In genomic region chr7:100389437-100390088, GRCh38 we compare ENCODE assay signal across 1 cellular context.
TF ChIP-seq lines count a peak whose summit lies in the region.

No MANE protein-coding gene starts in this region.

TF ChIP-seq in K562, 482 proteins besides CTCF, POLR2A, EP300 and RAD21:
- TF ChIP-seq ZNF512 (tag; IDR thresholded peaks at IDR 0.05): peak; percentile 72
- no peak for TF ChIP-seq ZNF707 (CRISPR knock-in tag; conservative IDR thresholded peaks at IDR 0.05)
- TF ChIP-seq ZC3H4 (CRISPR knock-in tag; IDR thresholded peaks at IDR 0.05; ENCODE audit: borderline replicate concordance): no peak
- no peak for TF ChIP-seq TAF1 (IDR thresholded peaks at IDR 0.05; ENCODE audit: control insufficient read depth, extremely low read depth, insufficient read depth, low read length, severe bottlenecking)
- TF ChIP-seq TAF9B (IDR thresholded peaks at IDR 0.05; ENCODE audit: partially characterized antibody): no peak
- no peak for TF ChIP-seq GTF2B (IDR thresholded peaks at IDR 0.05; ENCODE audit: extremely low read depth, insufficient read length)
- no peak for TF ChIP-seq TFE3 (CRISPR knock-in tag; IDR thresholded peaks at IDR 0.05)
